Comparison of ENCODE assay signal across 2 cellular contexts in the genomic region with DNA sequence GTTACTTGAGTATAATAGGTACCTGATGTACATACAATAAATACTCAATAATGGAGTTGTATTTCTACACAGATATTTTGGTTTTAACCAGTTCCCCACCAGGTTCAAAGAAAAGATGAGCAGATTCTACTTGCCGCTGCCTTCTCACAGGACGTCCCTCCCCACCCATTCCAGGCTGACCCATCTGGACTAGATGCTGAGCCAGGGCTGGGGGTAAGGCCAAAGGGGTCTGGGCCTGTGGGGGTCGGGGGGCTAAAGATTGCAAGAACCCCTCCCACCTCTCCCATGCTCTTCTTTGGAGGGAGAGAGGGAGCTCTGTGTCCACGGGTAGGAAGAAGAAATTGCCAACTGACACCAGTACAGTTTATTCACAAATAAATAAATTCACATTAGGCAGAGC.
TF ChIP-seq lines count a peak whose summit lies in the region.

No MANE protein-coding gene starts in this region.

TF ChIP-seq in GM23338, 12 proteins besides CTCF, POLR2A, EP300 and RAD21 (continued from another document):
- TF ChIP-seq REST (IDR thresholded peaks at IDR 0.05; ENCODE audit: unreplicated experiment) = no peak
- no peak for TF ChIP-seq ZNF462 (CRISPR knock-in tag; IDR thresholded peaks at IDR 0.05)
- TF ChIP-seq EZH2phosphoT487 (IDR thresholded peaks at IDR 0.05; ENCODE audit: unreplicated experiment) = no peak
- no peak for TF ChIP-seq ZNF114 (CRISPR knock-in tag; IDR thresholded peaks at IDR 0.05)
- TF ChIP-seq STAT1 (IDR thresholded peaks at IDR 0.05; ENCODE audit: unreplicated experiment) = no peak
- TF ChIP-seq CREB1 (CRISPR knock-in tag; IDR thresholded peaks at IDR 0.05; ENCODE audit: low read depth) = no peak
- TF ChIP-seq ETS1 (IDR thresholded peaks at IDR 0.05) = no peak
- no peak for TF ChIP-seq ZNF331 (CRISPR knock-in tag; IDR thresholded peaks at IDR 0.05; ENCODE audit: low read depth)
- no peak for TF ChIP-seq POLR2AphosphoS5 (IDR thresholded peaks at IDR 0.05; ENCODE audit: low read depth)

TF ChIP-seq in WTC11, 78 proteins besides CTCF, POLR2A, EP300 and RAD21 (continued from another document):
- TF ChIP-seq, protein P1, sequence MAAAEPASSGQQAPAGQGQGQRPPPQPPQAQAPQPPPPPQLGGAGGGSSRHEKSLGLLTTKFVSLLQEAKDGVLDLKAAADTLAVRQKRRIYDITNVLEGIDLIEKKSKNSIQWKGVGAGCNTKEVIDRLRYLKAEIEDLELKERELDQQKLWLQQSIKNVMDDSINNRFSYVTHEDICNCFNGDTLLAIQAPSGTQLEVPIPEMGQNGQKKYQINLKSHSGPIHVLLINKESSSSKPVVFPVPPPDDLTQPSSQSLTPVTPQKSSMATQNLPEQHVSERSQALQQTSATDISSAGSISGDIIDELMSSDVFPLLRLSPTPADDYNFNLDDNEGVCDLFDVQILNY (CRISPR knock-in tag; IDR thresholded peaks at IDR 0.05) = no peak
- TF ChIP-seq ATF3 (CRISPR knock-in tag; conservative IDR thresholded peaks at IDR 0.05) = no peak
- TF ChIP-seq AFF4 (CRISPR knock-in tag; IDR thresholded peaks at IDR 0.05; ENCODE audit: borderline replicate concordance) = no peak
- TF ChIP-seq OVOL2 (CRISPR knock-in tag; IDR thresholded peaks at IDR 0.05; ENCODE audit: borderline replicate concordance) = no peak
- TF ChIP-seq IRF2 (CRISPR knock-in tag; IDR thresholded peaks at IDR 0.05; ENCODE audit: borderline replicate concordance, low read depth) = no peak
- TF ChIP-seq FOXK1 (CRISPR knock-in tag; IDR thresholded peaks at IDR 0.05) = no peak
- TF ChIP-seq NFE2L1 (CRISPR knock-in tag; IDR thresholded peaks at IDR 0.05) = no peak
- TF ChIP-seq ZNF317 (CRISPR knock-in tag; IDR thresholded peaks at IDR 0.05; ENCODE audit: borderline replicate concordance, low read depth) = no peak
- TF ChIP-seq CBFB (CRISPR knock-in tag; IDR thresholded peaks at IDR 0.05; ENCODE audit: low read depth) = no peak
- TF ChIP-seq, protein P2, sequence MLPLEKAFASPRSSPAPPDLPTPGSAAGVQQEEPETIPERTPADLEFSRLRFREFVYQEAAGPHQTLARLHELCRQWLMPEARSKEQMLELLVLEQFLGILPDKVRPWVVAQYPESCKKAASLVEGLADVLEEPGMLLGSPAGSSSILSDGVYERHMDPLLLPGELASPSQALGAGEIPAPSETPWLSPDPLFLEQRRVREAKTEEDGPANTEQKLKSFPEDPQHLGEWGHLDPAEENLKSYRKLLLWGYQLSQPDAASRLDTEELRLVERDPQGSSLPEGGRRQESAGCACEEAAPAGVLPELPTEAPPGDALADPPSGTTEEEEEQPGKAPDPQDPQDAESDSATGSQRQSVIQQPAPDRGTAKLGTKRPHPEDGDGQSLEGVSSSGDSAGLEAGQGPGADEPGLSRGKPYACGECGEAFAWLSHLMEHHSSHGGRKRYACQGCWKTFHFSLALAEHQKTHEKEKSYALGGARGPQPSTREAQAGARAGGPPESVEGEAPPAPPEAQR (CRISPR knock-in tag; IDR thresholded peaks at IDR 0.05) = no peak
- TF ChIP-seq FOXJ3 (CRISPR knock-in tag; IDR thresholded peaks at IDR 0.05; ENCODE audit: borderline replicate concordance) = no peak
- TF ChIP-seq EMX1 (CRISPR knock-in tag; IDR thresholded peaks at IDR 0.05) = no peak
- no peak for TF ChIP-seq TEAD4 (CRISPR knock-in tag; IDR thresholded peaks at IDR 0.05)
- no peak for TF ChIP-seq SOX15 (CRISPR knock-in tag; IDR thresholded peaks at IDR 0.05)
- TF ChIP-seq GTF2I (CRISPR knock-in tag; conservative IDR thresholded peaks at IDR 0.05) = no peak
